Comparison of ENCODE assay signal across 8 cellular contexts in genomic region chr3:40504636-40505430, GRCh38. TPM values are rescaled to one million over a fixed set of nuclear protein-coding genes. Genes with fewer than 3 reads are reported as not detected.
DNase-seq lines count a peak whose midpoint lies in the region; ATAC-seq, FAIRE-seq and TF ChIP-seq lines count a peak whose summit lies in the region.

No MANE protein-coding gene starts in this region.

- dilution Hi-C loops in keratinocyte (cut with MboI; ENCODE audit: extremely low pct_ligation_motif_present, low sequenced_read_pairs): no loop called here

- H3K36me3 ChIP-seq in keratinocyte (ENCODE audit: control insufficient read depth in 2 of 2, extremely low read depth in 1 of 2, insufficient read depth in 2 of 2, low read length in 2 of 2): no peaks in the 10 kb centered on the region
- peaks cover 3 to 15% (median 3%) of the 10 kb centered on the region in 3 donors for H3K36me3 ChIP-seq in tibial artery

- no peak overlapping the region for H3K27ac Mint-ChIP-seq in activated naive CD4-positive, alpha-beta T cell treated with anti-CD3 and anti-CD28 coated beads for 36 hours
- H3K27ac Mint-ChIP-seq in activated naive CD8-positive, alpha-beta T cell treated with anti-CD3 and anti-CD28 coated beads, Interleukin-2, amount 50 U/mL, for 24 hours: peak overlapping the region; percentile 83

- no peaks in the 10 kb centered on the region for H3K79me2 ChIP-seq in keratinocyte (ENCODE audit: control insufficient read depth, insufficient read depth, low read length)

- peaks cover 12% of the 10 kb centered on the region for H3K36me3 Mint-ChIP-seq in activated naive CD4-positive, alpha-beta T cell treated with anti-CD3 and anti-CD28 coated beads for 36 hours (ENCODE audit: low read depth)
- peaks cover 3% of the 10 kb centered on the region for H3K36me3 Mint-ChIP-seq in activated naive CD8-positive, alpha-beta T cell treated with anti-CD3 and anti-CD28 coated beads, Interleukin-2, amount 50 U/mL, for 24 hours (ENCODE audit: low read depth)

- H3K4me1 Mint-ChIP-seq in activated naive CD4-positive, alpha-beta T cell treated with anti-CD3 and anti-CD28 coated beads for 36 hours (ENCODE audit: low read depth): peaks cover 16% of the 10 kb centered on the region
- H3K4me1 Mint-ChIP-seq in activated naive CD8-positive, alpha-beta T cell treated with anti-CD3 and anti-CD28 coated beads, Interleukin-2, amount 50 U/mL, for 24 hours: peaks cover 31% of the 10 kb centered on the region

- H3K4me2 ChIP-seq in keratinocyte (ENCODE audit: control insufficient read depth, extremely low read depth, insufficient read depth, low read depth, low read length): no peak overlapping the region

- peak; percentile 26 for DNase-seq in activated naive CD4-positive, alpha-beta T cell treated with anti-CD3 and anti-CD28 coated beads for 36 hours
- no peak for DNase-seq in activated naive CD4-positive, alpha-beta T cell (lab: John Stamatoyannopoulos, UW)
- DNase-seq in activated naive CD8-positive, alpha-beta T cell treated with anti-CD3 and anti-CD28 coated beads, Interleukin-2, amount 50 U/mL, for 24 hours: no peak
- DNase-seq in keratinocyte (ENCODE audit: low read depth, low spot score) (peak; percentile 82), tibial artery (peak; percentile 67 to 80), C1 segment of cervical spinal cord (lab: John Stamatoyannopoulos, UW) (no peak), DMS153 (lab: John Stamatoyannopoulos, UW) (no peak)

- H3K27ac ChIP-seq in keratinocyte (ENCODE audit: control insufficient read depth, insufficient read depth, low read length) (peak overlapping the region; percentile 15), tibial artery (peak overlapping the region; percentile 86 to 88)

- peak; percentile 99 for FAIRE-seq in keratinocyte (lab: Jason Lieb, UNC)

- H3K9me3 ChIP-seq in keratinocyte (ENCODE audit: control insufficient read depth, low read depth, low read length): no peaks in the 10 kb centered on the region
- no peaks in the 10 kb centered on the region for H3K9me3 ChIP-seq in tibial artery

- no peak overlapping the region for H3K4me3 ChIP-seq in keratinocyte (ENCODE audit: control insufficient read depth in 2 of 3, extremely low read depth in 1 of 3, insufficient read depth in 2 of 3, low read depth in 1 of 3, low read length in 3 of 3)
- H3K4me3 ChIP-seq in tibial artery: peak overlapping the region; percentile 61

- H2AFZ ChIP-seq in keratinocyte (ENCODE audit: control insufficient read depth, low read length): no peak overlapping the region

- CTCF ChIA-PET in activated naive CD4-positive, alpha-beta T cell treated with anti-CD3 and anti-CD28 coated beads for 36 hours (lab: Charles Lee): interaction anchor here (0.5 to 1.8 kb wide), 8 partner anchors 19 to 488 kb away, joined by 3 to 5 read pairs (median 4); partner anchors contain the start of gene ZNF619

- no peaks in the 10 kb centered on the region for H3K27me3 Mint-ChIP-seq in activated naive CD4-positive, alpha-beta T cell treated with anti-CD3 and anti-CD28 coated beads for 36 hours (ENCODE audit: low read depth)
- H3K27me3 Mint-ChIP-seq in activated naive CD8-positive, alpha-beta T cell treated with anti-CD3 and anti-CD28 coated beads, Interleukin-2, amount 50 U/mL, for 24 hours: no peaks in the 10 kb centered on the region

- intact Hi-C loops in activated naive CD4-positive, alpha-beta T cell treated with anti-CD3 and anti-CD28 coated beads for 36 hours (cut with micrococcal nuclease): loop anchor here (2.0 kb wide), 2 partner anchors 28 to 52 kb away; partner anchors contain the start of gene ZNF619
- intact Hi-C loops in tibial artery (cut with DNase I; ENCODE audit: low total_unique reads): no loop called here

- H3K27me3 ChIP-seq in keratinocyte (ENCODE audit: control insufficient read depth, extremely low read depth, insufficient read depth, low read length): no peaks in the 10 kb centered on the region
- no peaks in the 10 kb centered on the region for H3K27me3 ChIP-seq in tibial artery

- H3K4me1 ChIP-seq in keratinocyte (ENCODE audit: control insufficient read depth, extremely low read depth, insufficient read depth, low read length) (peaks cover 22% of the 10 kb centered on the region), tibial artery (peaks cover 0 to 23% (median 12%) of the 10 kb centered on the region in 4 donors)

- H3K9ac ChIP-seq in keratinocyte (ENCODE audit: control insufficient read depth, extremely low read depth, insufficient read depth, low read length): no peak overlapping the region

- no peaks in the 10 kb centered on the region for H3K9me3 Mint-ChIP-seq in activated naive CD4-positive, alpha-beta T cell treated with anti-CD3 and anti-CD28 coated beads for 36 hours
- no peaks in the 10 kb centered on the region for H3K9me3 Mint-ChIP-seq in activated naive CD8-positive, alpha-beta T cell treated with anti-CD3 and anti-CD28 coated beads, Interleukin-2, amount 50 U/mL, for 24 hours

- H3K4me3 Mint-ChIP-seq in activated naive CD4-positive, alpha-beta T cell treated with anti-CD3 and anti-CD28 coated beads for 36 hours: peak overlapping the region; percentile 86
- peak overlapping the region; percentile 84 for H3K4me3 Mint-ChIP-seq in activated naive CD8-positive, alpha-beta T cell treated with anti-CD3 and anti-CD28 coated beads, Interleukin-2, amount 50 U/mL, for 24 hours

- H4K20me1 ChIP-seq in keratinocyte (ENCODE audit: control insufficient read depth, extremely low read depth, insufficient read depth, low read length): no peaks in the 10 kb centered on the region

- no peaks in the 10 kb centered on the region for H3K9me1 ChIP-seq in keratinocyte (ENCODE audit: control insufficient read depth, extremely low read depth, insufficient read depth, low read length)

- TF ChIP-seq CTCF in keratinocyte (optimal IDR thresholded peaks at IDR 0.05 in 1 of 3, IDR thresholded peaks at IDR 0.05 in 1 of 3, conservative IDR thresholded peaks at IDR 0.05 in 1 of 3; ENCODE audit: extremely low read depth in 1 of 3, insufficient read depth in 2 of 3, low read length in 3 of 3) (no peak), tibial artery (IDR thresholded peaks at IDR 0.05) (no peak)

- peak; percentile 58 for ATAC-seq in activated naive CD8-positive, alpha-beta T cell treated with anti-CD3 and anti-CD28 coated beads, Interleukin-2, amount 50 U/mL, for 24 hours
- ATAC-seq in GM19397 (IDR thresholded peaks at IDR 0.05; ENCODE audit: unreplicated experiment): no peak

RNA-seq across cellular contexts. Expression of gene ZNF620, which starts 1.0 kb away (rescaled TPM):
- 1 to 10 TPM; 2.3 TPM for total RNA-seq in activated naive CD4-positive, alpha-beta T cell treated with anti-CD3 and anti-CD28 coated beads for 36 hours
- polyA plus RNA-seq in keratinocyte: 0.33 to 0.35 TPM (median 0.35 TPM) in 3 replicates
- 0.26 TPM for polyA plus RNA-seq in keratinocyte (2011; ENCODE audit: low read depth)
- 0.16 and 0.34 TPM in 2 replicates for polyA plus RNA-seq in keratinocyte (2011; cell fraction: cytosol; rRNA removed)
- polyA plus RNA-seq in keratinocyte (2011; cell fraction: nucleus; rRNA removed): 0.45 and 0.59 TPM in 2 replicates
- polyA plus RNA-seq in keratinocyte (2012; ENCODE audit: low replicate concordance): 0.30 and 0.58 TPM in 2 replicates
- polyA minus RNA-seq in keratinocyte: 0.19 to 0.30 TPM in 2 of 3 replicates, not detected in the other
- polyA minus RNA-seq in keratinocyte (2011; cell fraction: cytosol; rRNA and poly(A)+ RNA removed): not detected
- polyA minus RNA-seq in keratinocyte (2011; cell fraction: nucleus; rRNA and poly(A)+ RNA removed): 0.21 and 0.39 TPM in 2 replicates

RNA-seq across cellular contexts. Expression of gene ZNF621, which starts 19.9 kb away (rescaled TPM):
- 10 to 100 TPM; 16.4 to 17.7 TPM for total RNA-seq in activated naive CD4-positive, alpha-beta T cell treated with anti-CD3 and anti-CD28 coated beads for 36 hours
- polyA plus RNA-seq in keratinocyte: 10.3 to 14.4 TPM (median 14.3 TPM) in 3 replicates
- 7.0 TPM for polyA plus RNA-seq in keratinocyte (2011; ENCODE audit: low read depth)
- 5.1 and 7.1 TPM in 2 replicates for polyA plus RNA-seq in keratinocyte (2011; cell fraction: cytosol; rRNA removed)
- 44.7 and 49.9 TPM in 2 replicates for polyA plus RNA-seq in keratinocyte (2011; cell fraction: nucleus; rRNA removed)
- 7.2 and 7.3 TPM in 2 replicates for polyA plus RNA-seq in keratinocyte (2012; ENCODE audit: low replicate concordance)
- 11.7 to 15.7 TPM (median 12.0 TPM) in 3 replicates for polyA minus RNA-seq in keratinocyte
- polyA minus RNA-seq in keratinocyte (2011; cell fraction: cytosol; rRNA and poly(A)+ RNA removed): 6.7 TPM
- polyA minus RNA-seq in keratinocyte (2011; cell fraction: nucleus; rRNA and poly(A)+ RNA removed): 9.0 and 21.2 TPM in 2 replicates

RNA-seq across cellular contexts. Expression of gene ZNF619, which starts 27.9 kb away (rescaled TPM):
- total RNA-seq in activated naive CD4-positive, alpha-beta T cell treated with anti-CD3 and anti-CD28 coated beads for 36 hours: 1 to 10 TPM; 4.2 to 4.7 TPM
- polyA plus RNA-seq in keratinocyte: 2.3 to 3.4 TPM (median 3.1 TPM) in 3 replicates
- polyA plus RNA-seq in keratinocyte (2011; ENCODE audit: low read depth): 0.82 TPM
- 1.5 and 2.2 TPM in 2 replicates for polyA plus RNA-seq in keratinocyte (2011; cell fraction: cytosol; rRNA removed)
- polyA plus RNA-seq in keratinocyte (2011; cell fraction: nucleus; rRNA removed): 4.3 and 4.4 TPM in 2 replicates
- polyA plus RNA-seq in keratinocyte (2012; ENCODE audit: low replicate concordance): 1.8 and 2.7 TPM in 2 replicates
- polyA minus RNA-seq in keratinocyte: 3.1 to 7.5 TPM (median 5.4 TPM) in 3 replicates
- 4.6 TPM for polyA minus RNA-seq in keratinocyte (2011; cell fraction: cytosol; rRNA and poly(A)+ RNA removed)
- 3.5 and 9.1 TPM in 2 replicates for polyA minus RNA-seq in keratinocyte (2011; cell fraction: nucleus; rRNA and poly(A)+ RNA removed)

RNA-seq across cellular contexts. Expression of gene RPL14, which starts 47.7 kb away (rescaled TPM):
- total RNA-seq in activated naive CD4-positive, alpha-beta T cell treated with anti-CD3 and anti-CD28 coated beads for 36 hours: 1,000 to 10,000 TPM; 3,841 to 3,850 TPM
- 473 to 787 TPM (median 585 TPM) in 3 replicates for polyA plus RNA-seq in keratinocyte
- polyA plus RNA-seq in keratinocyte (2011; ENCODE audit: low read depth): 2,042 TPM
- polyA plus RNA-seq in keratinocyte (2011; cell fraction: cytosol; rRNA removed): 510 and 664 TPM in 2 replicates
- 120 and 162 TPM in 2 replicates for polyA plus RNA-seq in keratinocyte (2011; cell fraction: nucleus; rRNA removed)
- polyA plus RNA-seq in keratinocyte (2012; ENCODE audit: low replicate concordance): 1,249 and 1,671 TPM in 2 replicates
- polyA minus RNA-seq in keratinocyte: 273 to 445 TPM (median 282 TPM) in 3 replicates
- 409 TPM for polyA minus RNA-seq in keratinocyte (2011; cell fraction: cytosol; rRNA and poly(A)+ RNA removed)
- 58.1 and 117 TPM in 2 replicates for polyA minus RNA-seq in keratinocyte (2011; cell fraction: nucleus; rRNA and poly(A)+ RNA removed)

Comparison
In these comparisons a context has a peak if more than half of its experiments do, and no peak if none do; other contexts are left out.
1. DNase-seq: peak in activated naive CD4-positive, alpha-beta T cell treated with anti-CD3 and anti-CD28 coated beads for 36 hours (single experiment), keratinocyte (single experiment) and tibial artery (2 of 2); none in activated naive CD4-positive, alpha-beta T cell (0 of 4), activated naive CD8-positive, alpha-beta T cell treated with anti-CD3 and anti-CD28 coated beads, Interleukin-2, amount 50 U/mL, for 24 hours (single experiment), C1 segment of cervical spinal cord (0 of 14) and DMS153 (single experiment).
2. H3K4me3 ChIP-seq: peak in tibial artery (2 of 2); none in keratinocyte (0 of 3).